8 cellular contexts compared by ENCODE assay signal in the genomic region with DNA sequence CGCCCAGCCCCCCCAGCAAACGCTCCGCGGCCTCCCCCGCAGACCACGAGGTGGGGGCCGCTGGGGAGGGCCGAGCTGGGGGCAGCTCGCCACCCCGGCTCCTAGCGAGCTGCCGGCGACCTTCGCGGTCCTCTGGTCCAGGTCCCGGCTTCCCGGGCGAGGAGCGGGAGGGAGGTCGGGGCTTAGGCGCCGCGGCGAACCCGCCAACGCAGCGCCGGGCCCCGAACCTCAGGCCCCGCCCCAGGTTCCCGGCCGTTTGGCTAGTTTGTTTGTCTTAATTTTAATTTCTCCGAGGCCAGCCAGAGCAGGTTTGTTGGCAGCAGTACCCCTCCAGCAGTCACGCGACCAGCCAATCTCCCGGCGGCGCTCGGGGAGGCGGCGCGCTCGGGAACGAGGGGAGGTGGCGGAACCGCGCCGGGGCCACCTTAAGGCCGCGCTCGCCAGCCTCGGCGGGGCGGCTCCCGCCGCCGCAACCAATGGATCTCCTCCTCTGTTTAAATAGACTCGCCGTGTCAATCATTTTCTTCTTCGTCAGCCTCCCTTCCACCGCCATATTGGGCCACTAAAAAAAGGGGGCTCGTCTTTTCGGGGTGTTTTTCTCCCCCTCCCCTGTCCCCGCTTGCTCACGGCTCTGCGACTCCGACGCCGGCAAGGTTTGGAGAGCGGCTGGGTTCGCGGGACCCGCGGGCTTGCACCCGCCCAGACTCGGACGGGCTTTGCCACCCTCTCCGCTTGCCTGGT. TPM values are rescaled to one million over a fixed set of nuclear protein-coding genes. Genes with fewer than 3 reads are reported as not detected.
DNase-seq lines count a peak whose midpoint lies in the region; ATAC-seq and TF ChIP-seq lines count a peak whose summit lies in the region.

A gene (plus strand): TSS at position 524 of the 741 bp plus-strand sequence. CDS start 472 bp downstream, outside the sequence.

- ATAC-seq in GM21529 (IDR thresholded peaks at IDR 0.05; ENCODE audit: unreplicated experiment), result peak; percentile 36

- H3K4me3 ChIP-seq in epithelial cell of proximal tubule (ENCODE audit: low read depth, low read length), result peak within 1 kb of the TSS; percentile 90

- TF ChIP-seq CTCF in epithelial cell of proximal tubule (conservative IDR thresholded peaks at IDR 0.05; ENCODE audit: low read depth, low read length), result no peak

- in situ Hi-C loops in KBM-7 (cut with MboI; ENCODE audit: low pct_unique_long_range_greater_than_20kb, low sequenced_read_pairs), result loop anchor here (25.0 kb wide), 1 partner anchor 105 kb away; a partner anchor contains a TSS

- peak; percentile 94 for DNase-seq in D341Med (ENCODE audit: low spot score)
- DNase-seq in KBM-7, result peak; percentile 99
- peak; percentile 87 for DNase-seq in activated T-cell treated with anti-CD3 and anti-CD28 coated beads, Interleukin-2, amount 50 U/mL, for 1 hour
- DNase-seq in epithelial cell of proximal tubule (ENCODE audit: low read depth), result no peak
- peak; percentile 94 for DNase-seq in mucosa of gallbladder (ENCODE audit: low spot score)
- peak; percentile 86 for DNase-seq in stimulated activated CD8-positive, alpha-beta memory T cell treated with anti-CD3 and anti-CD28 coated beads, Interleukin-4, amount 100 ng/mL, for 48 hours

TF ChIP-seq in PFSK-1, 5 proteins besides CTCF, POLR2A, EP300 and RAD21:
- peak; percentile 72; the same call in 1 of the 2 replicates for TF ChIP-seq TAF1 (IDR thresholded peaks at IDR 0.05; ENCODE audit: borderline replicate concordance, insufficient read depth, low read length)
- peak; percentile 83 for TF ChIP-seq FOXP2 (optimal IDR thresholded peaks at IDR 0.05; ENCODE audit: borderline replicate concordance, extremely low read depth, extremely low read length, insufficient read depth)
- TF ChIP-seq, protein P1, sequence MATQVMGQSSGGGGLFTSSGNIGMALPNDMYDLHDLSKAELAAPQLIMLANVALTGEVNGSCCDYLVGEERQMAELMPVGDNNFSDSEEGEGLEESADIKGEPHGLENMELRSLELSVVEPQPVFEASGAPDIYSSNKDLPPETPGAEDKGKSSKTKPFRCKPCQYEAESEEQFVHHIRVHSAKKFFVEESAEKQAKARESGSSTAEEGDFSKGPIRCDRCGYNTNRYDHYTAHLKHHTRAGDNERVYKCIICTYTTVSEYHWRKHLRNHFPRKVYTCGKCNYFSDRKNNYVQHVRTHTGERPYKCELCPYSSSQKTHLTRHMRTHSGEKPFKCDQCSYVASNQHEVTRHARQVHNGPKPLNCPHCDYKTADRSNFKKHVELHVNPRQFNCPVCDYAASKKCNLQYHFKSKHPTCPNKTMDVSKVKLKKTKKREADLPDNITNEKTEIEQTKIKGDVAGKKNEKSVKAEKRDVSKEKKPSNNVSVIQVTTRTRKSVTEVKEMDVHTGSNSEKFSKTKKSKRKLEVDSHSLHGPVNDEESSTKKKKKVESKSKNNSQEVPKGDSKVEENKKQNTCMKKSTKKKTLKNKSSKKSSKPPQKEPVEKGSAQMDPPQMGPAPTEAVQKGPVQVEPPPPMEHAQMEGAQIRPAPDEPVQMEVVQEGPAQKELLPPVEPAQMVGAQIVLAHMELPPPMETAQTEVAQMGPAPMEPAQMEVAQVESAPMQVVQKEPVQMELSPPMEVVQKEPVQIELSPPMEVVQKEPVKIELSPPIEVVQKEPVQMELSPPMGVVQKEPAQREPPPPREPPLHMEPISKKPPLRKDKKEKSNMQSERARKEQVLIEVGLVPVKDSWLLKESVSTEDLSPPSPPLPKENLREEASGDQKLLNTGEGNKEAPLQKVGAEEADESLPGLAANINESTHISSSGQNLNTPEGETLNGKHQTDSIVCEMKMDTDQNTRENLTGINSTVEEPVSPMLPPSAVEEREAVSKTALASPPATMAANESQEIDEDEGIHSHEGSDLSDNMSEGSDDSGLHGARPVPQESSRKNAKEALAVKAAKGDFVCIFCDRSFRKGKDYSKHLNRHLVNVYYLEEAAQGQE (IDR thresholded peaks at IDR 0.05; ENCODE audit: insufficient read depth in 1 of 2, low read depth in 2 of 2, low read length in 2 of 2), result peak; percentile 14 to 41; a peak in 1 of 4 replicates
- peak; percentile 67 for TF ChIP-seq POLR2AphosphoS5 (IDR thresholded peaks at IDR 0.05; ENCODE audit: low read depth, low read length)
- TF ChIP-seq SIN3A (IDR thresholded peaks at IDR 0.05; ENCODE audit: borderline replicate concordance, insufficient read depth, low read length), result no peak

RNA-seq across cellular contexts. Expression of the gene that starts here (rescaled TPM):
- polyA plus RNA-seq in PFSK-1 (2012; ENCODE audit: insufficient read length, low read depth), result 30.5 TPM
- total RNA-seq in epithelial cell of proximal tubule (14.3 and 41.7 TPM in 2 replicates), mucosa of gallbladder (63.0 TPM)
